ENCODE assay signal across 18 cellular contexts in genomic region chr13:61908906-61909305, GRCh38.
"Had no signal": no experiment of that assay in that cellular context is flagged by ENCODE, and none has a peak within 500 bp of the region (broad histone marks: within the 10 kb centered on the region; RNA-seq: fewer than 3 reads in every experiment).

No MANE protein-coding gene starts in this region.

- H3K4me1 ChIP-seq: esophagus muscularis mucosa, heart right ventricle, left ventricle myocardium inferior, sigmoid colon, testis had no signal

- H3K36me3 ChIP-seq: cardiac muscle cell, esophagus muscularis mucosa, heart right ventricle, left ventricle myocardium inferior, sigmoid colon had no signal

- H3K9me3 ChIP-seq: esophagus muscularis mucosa, left ventricle myocardium inferior, sigmoid colon, testis had no signal

- H3K27ac ChIP-seq: cardiac muscle cell, esophagus muscularis mucosa, heart right ventricle, left ventricle myocardium inferior, sigmoid colon, testis had no signal

- H3K4me3 ChIP-seq: cardiac muscle cell, esophagus muscularis mucosa, heart right ventricle, left ventricle myocardium inferior, sigmoid colon, testis had no signal

- DNase-seq: activated CD4-positive, alpha-beta T cell treated with anti-CD3 and anti-CD28 coated beads for 1 hour; activated CD4-positive, alpha-beta T cell treated with anti-CD3 and anti-CD28 coated beads, Interleukin-2, amount 50 U/mL, for 4 hours; activated T-cell treated with anti-CD3 and anti-CD28 coated beads for 4 hours; effector CD8-positive, alpha-beta T cell; heart right ventricle; immature natural killer cell; kidney glomerular epithelial cell; left ventricle myocardium inferior; mammary epithelial cell; nephron progenitor cell; nucleus accumbens; posterior cingulate gyrus; sigmoid colon; stimulated activated CD4-positive, alpha-beta T cell treated with anti-CD3 and anti-CD28 coated beads, Interleukin-4, amount 100 ng/mL, for 24 hours; testis had no signal

- H3K27me3 ChIP-seq: cardiac muscle cell, esophagus muscularis mucosa, heart right ventricle, sigmoid colon, testis had no signal

- ATAC-seq: heart right ventricle; stimulated activated effector memory CD8-positive, alpha-beta T cell treated with anti-CD3 and anti-CD28 coated beads, Interleukin-12 subunit alpha, Interleukin-12 subunit beta, amount 100 ng/mL, for 72 hours had no signal
